Comparison of ENCODE assay signal across 17 cellular contexts in genomic region chr4:162838671-162839070, GRCh38.
"Had no signal": no experiment of that assay in that cellular context is flagged by ENCODE, and none has a peak within 500 bp of the region (broad histone marks: within the 10 kb centered on the region; RNA-seq: fewer than 3 reads in every experiment).

No MANE protein-coding gene starts in this region.

- H3K9me3 ChIP-seq: lower lobe of right lung, neutrophil, psoas muscle, thoracic aorta, uterus had no signal

- H3K27me3 ChIP-seq: foreskin keratinocyte, neutrophil, stomach, uterus had no signal

- H3K4me1 ChIP-seq: foreskin keratinocyte, left ventricle myocardium inferior, lower lobe of right lung, psoas muscle, stomach, uterus had no signal

- H3K27ac ChIP-seq: foreskin keratinocyte, left ventricle myocardium inferior, lower lobe of right lung, neutrophil, psoas muscle, skin epidermis, stomach, thoracic aorta, uterus had no signal

- DNase-seq: effector memory CD8-positive, alpha-beta T cell; erythroblast; foreskin keratinocyte; immature natural killer cell; left ventricle myocardium inferior; lower lobe of right lung; mesenchymal stem cell; naive thymus-derived CD4-positive, alpha-beta T cell; psoas muscle; stimulated activated CD4-positive, alpha-beta T cell treated with anti-CD3 and anti-CD28 coated beads, Interleukin-2, amount 100 ng/mL, for 24 hours; stimulated activated naive CD4-positive, alpha-beta T cell; stomach; substantia nigra; uterus had no signal

- H3K4me3 ChIP-seq: left ventricle myocardium inferior, lower lobe of right lung, psoas muscle, skin epidermis, stomach, thoracic aorta, uterus had no signal

- H3K36me3 ChIP-seq: left ventricle myocardium inferior, lower lobe of right lung, neutrophil, stomach, thoracic aorta, uterus had no signal
